8 cellular contexts compared by ENCODE assay signal in the genomic region with DNA sequence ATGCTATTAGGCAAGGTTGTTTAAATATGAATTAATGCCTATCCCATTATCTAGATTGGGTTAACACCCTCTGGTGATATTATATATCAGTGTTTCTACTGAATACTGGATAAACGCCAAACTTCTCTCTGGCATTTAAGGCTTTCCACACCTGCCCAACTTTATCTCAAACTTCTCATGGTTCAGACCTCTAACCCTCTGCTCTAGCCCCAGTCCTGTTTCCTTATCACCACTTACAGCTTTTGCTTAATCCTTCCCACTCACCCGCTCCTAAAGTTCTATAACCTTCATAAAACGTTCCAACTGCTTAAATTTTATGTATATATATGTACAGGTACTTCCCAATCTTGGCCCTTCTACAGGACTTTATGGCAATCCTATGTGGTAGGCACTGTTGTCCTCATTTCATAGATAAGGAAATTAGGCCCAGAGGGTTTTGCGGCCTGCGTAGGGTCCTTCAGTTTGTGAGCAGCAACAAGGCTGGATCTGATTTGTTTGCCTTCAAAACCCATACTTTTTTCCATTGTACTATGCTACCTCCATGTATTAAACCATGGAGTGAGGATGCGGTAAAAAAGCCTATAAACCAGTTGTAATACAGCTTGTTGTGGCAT. TPM values are rescaled to one million over a fixed set of nuclear protein-coding genes. Genes with fewer than 3 reads are reported as not detected.
DNase-seq lines count a peak whose midpoint lies in the region; ATAC-seq and TF ChIP-seq lines count a peak whose summit lies in the region.

No MANE protein-coding gene starts in this region.

- H3K27ac ChIP-seq in Peyer's patch, result peak overlapping the region; percentile 23 to 95 (median 92)

- H3K36me3 ChIP-seq in Peyer's patch, result peaks cover 0 to 18% (median 0%) of the 10 kb centered on the region in 3 donors

- peaks cover 27% of the 10 kb centered on the region for H3K4me1 Mint-ChIP-seq in endothelial cell (ENCODE audit: unreplicated experiment)
- H3K4me1 Mint-ChIP-seq in progenitor cell of endocrine pancreas (ENCODE audit: low read depth), result peaks cover 23% of the 10 kb centered on the region

- TF ChIP-seq CTCF in GM12864 (IDR thresholded peaks at IDR 0.05; ENCODE audit: low read depth, low read length, missing control alignments) (no peak), Peyer's patch (IDR thresholded peaks at IDR 0.05) (no peak), endothelial cell (IDR thresholded peaks at IDR 0.05; ENCODE audit: unreplicated experiment) (no peak), progenitor cell of endocrine pancreas (IDR thresholded peaks at IDR 0.05; ENCODE audit: unreplicated experiment) (no peak)

- H3K9me3 ChIP-seq in Peyer's patch, result no peaks in the 10 kb centered on the region

- H3K4me1 ChIP-seq in Peyer's patch, result peaks cover 0 to 36% (median 4%) of the 10 kb centered on the region in 4 donors

- ATAC-seq in HG03097 (IDR thresholded peaks at IDR 0.05; ENCODE audit: low FRiP score, unreplicated experiment), result no peak

- no peaks in the 10 kb centered on the region for H3K9me3 Mint-ChIP-seq in endothelial cell (ENCODE audit: unreplicated experiment)
- H3K9me3 Mint-ChIP-seq in progenitor cell of endocrine pancreas (ENCODE audit: low read depth), result no peaks in the 10 kb centered on the region

- no peak for DNase-seq in GM12864 (ENCODE audit: low read depth)
- DNase-seq in Peyer's patch, result no peak
- no peak for DNase-seq in endothelial cell (ENCODE audit: low spot score)
- DNase-seq in progenitor cell of endocrine pancreas (ENCODE audit: low spot score, unreplicated experiment), result no peak
- DNase-seq in NK-92 (lab: John Stamatoyannopoulos, UW; ENCODE audit: unreplicated experiment), result no peak
- no peak for DNase-seq in SW 1271 (lab: John Stamatoyannopoulos, UW)
- DNase-seq in Kasumi-1 (lab: John Stamatoyannopoulos, UW), result no peak

- H3K4me3 Mint-ChIP-seq in endothelial cell (ENCODE audit: unreplicated experiment) (peak overlapping the region; percentile 94), progenitor cell of endocrine pancreas (ENCODE audit: low read depth) (peak overlapping the region; percentile 78)

- peak overlapping the region; percentile 85 for H3K4me3 ChIP-seq in GM12864 (ENCODE audit: low read depth, low read length)
- H3K4me3 ChIP-seq in Peyer's patch, result peak overlapping the region in 3 of 4 donors; percentile 74 to 87 (median 75)

- peaks cover 9% of the 10 kb centered on the region for H3K36me3 Mint-ChIP-seq in endothelial cell (ENCODE audit: low read depth, unreplicated experiment)
- no peaks in the 10 kb centered on the region for H3K36me3 Mint-ChIP-seq in progenitor cell of endocrine pancreas (ENCODE audit: insufficient read depth)

- TF ChIP-seq POLR2A in Peyer's patch (IDR thresholded peaks at IDR 0.05), result no peak

- H3K27ac Mint-ChIP-seq in endothelial cell (ENCODE audit: unreplicated experiment), result no peak overlapping the region
- H3K27ac Mint-ChIP-seq in progenitor cell of endocrine pancreas, result no peak overlapping the region

- H3K27me3 ChIP-seq in Peyer's patch, result no peaks in the 10 kb centered on the region

- no peaks in the 10 kb centered on the region for H3K27me3 Mint-ChIP-seq in endothelial cell (ENCODE audit: unreplicated experiment)
- H3K27me3 Mint-ChIP-seq in progenitor cell of endocrine pancreas, result no peaks in the 10 kb centered on the region

RNA-seq across cellular contexts. Expression of gene LPCAT3, which starts 1.2 kb away (rescaled TPM):
- total RNA-seq in Peyer's patch (100 to 1,000 TPM in 3 of 4 donors, 10 to 100 TPM in 1; 18.2 to 230 (median 179) TPM), endothelial cell (ENCODE audit: unreplicated experiment) (40.2 TPM), progenitor cell of endocrine pancreas (77.9 and 81.8 TPM in 2 replicates)

RNA-seq across cellular contexts. Expression of gene C1S, which starts 43.5 kb away (rescaled TPM):
- total RNA-seq in Peyer's patch (100 to 1,000 TPM in 2 of 4 donors, 10 to 100 TPM in 2; 55.9 to 187 (median 108) TPM), endothelial cell (ENCODE audit: unreplicated experiment) (5.8 TPM), progenitor cell of endocrine pancreas (4.1 and 4.8 TPM in 2 replicates)

RNA-seq across cellular contexts. Expression of gene EMG1, which starts 46.4 kb away (rescaled TPM):
- total RNA-seq in Peyer's patch, result 10 to 100 TPM in 3 of 4 donors, 1 to 10 TPM in 1; 9.1 to 24.8 (median 18.3) TPM
- total RNA-seq in endothelial cell (ENCODE audit: unreplicated experiment), result 37.3 TPM
- total RNA-seq in progenitor cell of endocrine pancreas, result 67.9 and 73.1 TPM in 2 replicates

RNA-seq across cellular contexts. Expression of gene PHB2, which starts 46.6 kb away (rescaled TPM):
- 100 to 1,000 TPM; 162 to 219 (median 174) TPM for total RNA-seq in Peyer's patch
- 288 TPM for total RNA-seq in endothelial cell (ENCODE audit: unreplicated experiment)
- 339 and 353 TPM in 2 replicates for total RNA-seq in progenitor cell of endocrine pancreas
